Comparison of ENCODE assay signal across 26 cellular contexts in genomic region chr2:177883177-177883576, GRCh38.
"Had no signal": no experiment of that assay in that cellular context is flagged by ENCODE, and none has a peak within 500 bp of the region (broad histone marks: within the 10 kb centered on the region; RNA-seq: fewer than 3 reads in every experiment).

No MANE protein-coding gene starts in this region.

- H3K27me3 ChIP-seq: ascending aorta, dorsolateral prefrontal cortex, heart left ventricle had no signal

- H3K4me3 ChIP-seq: ascending aorta, coronary artery, dorsolateral prefrontal cortex, heart left ventricle had no signal

- H3K36me3 ChIP-seq: ascending aorta, heart left ventricle had no signal

- H3K9me3 ChIP-seq: ascending aorta had no signal

- DNase-seq: activated B cell treated with CpG ODN at 0.5 μM for 24 hours; activated CD4-positive, alpha-beta T cell treated with anti-CD3 and anti-CD28 coated beads for 48 hours; activated CD4-positive, alpha-beta T cell treated with anti-CD3 and anti-CD28 coated beads, Interleukin-2, amount 50 U/mL, for 1 hour; activated CD4-positive, alpha-beta T cell treated with anti-CD3 and anti-CD28 coated beads, Interleukin-2, amount 50 U/mL, for 48 hours; activated CD8-positive, alpha-beta memory T cell treated with anti-CD3 and anti-CD28 coated beads for 24 hours; activated CD8-positive, alpha-beta T cell treated with anti-CD3 and anti-CD28 coated beads for 36 hours; activated effector memory CD4-positive, alpha-beta T cell treated with Interleukin-2 at 50 U/mL for 16 hours; activated gamma-delta T cell treated with Interleukin-2 at 50 U/mL for 16 hours; activated naive CD4-positive, alpha-beta T cell treated with anti-CD3 and anti-CD28 coated beads for 36 hours; activated naive CD8-positive, alpha-beta T cell treated with anti-CD3 and anti-CD28 coated beads, Interleukin-2, amount 10 ng/mL, durations not matched to agents 7 days and 5 days; activated T-cell treated with anti-CD3 and anti-CD28 coated beads, Interleukin-2, amount 50 U/mL, for 4 hours; dorsolateral prefrontal cortex; effector memory CD4-positive, alpha-beta T cell; endodermal cell; foreskin fibroblast; glutamatergic neuron; heart left ventricle; T-helper 2 cell had no signal

- H3K4me1 ChIP-seq: ascending aorta had no signal

- ATAC-seq: activated CD4-positive, CD25-positive, alpha-beta regulatory T cell treated with anti-CD3 and anti-CD28 coated beads, Interleukin-2, amount 50 U/mL, for 24 hours; activated CD8-positive, alpha-beta T cell treated with anti-CD3 and anti-CD28 coated beads for 36 hours; activated naive CD4-positive, alpha-beta T cell treated with anti-CD3 and anti-CD28 coated beads, Interleukin-2, amount 50 U/mL, for 72 hours; activated T-cell treated with anti-CD3 and anti-CD28 coated beads, Interleukin-2, amount 50 U/mL, for 4 hours; activated T-helper 17 cell treated with anti-CD3 and anti-CD28 coated beads, Interleukin-2, amount 50 U/mL, for 72 hours; esophagus mucosa had no signal

- H3K27ac ChIP-seq: ascending aorta, coronary artery, dorsolateral prefrontal cortex had no signal

- FAIRE-seq: bronchial epithelial cell, frontal cortex had no signal
